In the genomic region with DNA sequence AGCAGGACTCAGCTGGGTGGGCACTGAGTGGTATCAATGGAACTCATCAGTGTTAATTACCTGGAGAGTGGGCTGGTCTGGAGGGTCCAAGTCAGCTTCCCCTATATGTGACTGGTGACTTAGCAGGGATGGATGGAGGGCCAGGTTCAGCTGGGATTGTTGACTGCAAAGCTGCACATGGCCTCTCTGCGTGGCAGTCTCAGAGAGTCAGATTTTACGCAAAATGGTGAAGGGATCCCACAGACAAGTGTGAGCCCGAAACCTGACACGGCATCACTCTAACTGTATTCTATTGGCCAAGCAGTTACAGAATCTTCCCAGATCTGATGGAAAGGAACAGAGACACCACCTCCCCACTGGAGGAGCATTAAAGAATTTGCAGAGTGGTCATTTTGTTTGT, we compare ENCODE assay signal across 34 cellular contexts.
"Had no signal": no experiment of that assay in that cellular context is flagged by ENCODE, and none has a peak within 500 bp of the region (broad histone marks: within the 10 kb centered on the region; RNA-seq: fewer than 3 reads in every experiment).

No MANE protein-coding gene starts in this region.

- ATAC-seq: activated CD8-positive, alpha-beta T cell treated with anti-CD3 and anti-CD28 coated beads for 36 hours; activated naive CD4-positive, alpha-beta T cell treated with anti-CD3 and anti-CD28 coated beads, Interleukin-2, amount 50 U/mL, for 72 hours; activated T-cell treated with anti-CD3 and anti-CD28 coated beads, Interleukin-2, amount 50 U/mL, for 4 hours; activated T-cell treated with anti-CD3 and anti-CD28 coated beads, Interleukin-2, amount 50 U/mL, for 72 hours; activated T-helper 17 cell treated with anti-CD3 and anti-CD28 coated beads, Interleukin-2, amount 50 U/mL, for 72 hours; body of pancreas; WTC11 had no signal

- H3K4me3 ChIP-seq: adrenal gland, body of pancreas, breast epithelium had no signal

- DNase-seq: activated CD4-positive, alpha-beta memory T cell treated with anti-CD3 and anti-CD28 coated beads for 36 hours; activated CD4-positive, alpha-beta T cell treated with anti-CD3 and anti-CD28 coated beads for 4 hours; activated CD4-positive, alpha-beta T cell treated with anti-CD3 and anti-CD28 coated beads, Interleukin-2, amount 10 ng/mL, durations not matched to agents 24 days and 14 days; activated CD4-positive, alpha-beta T cell treated with anti-CD3 and anti-CD28 coated beads, Interleukin-2, amount 50 U/mL, for 1 hour; activated CD4-positive, alpha-beta T cell treated with anti-CD3 and anti-CD28 coated beads, Interleukin-2, amount 50 U/mL, for 4 hours; activated CD4-positive, CD25-positive, alpha-beta regulatory T cell; activated CD4-positive, CD25-positive, alpha-beta regulatory T cell treated with anti-CD3 and anti-CD28 coated beads, Interleukin-2, amount 50 U/mL, for 72 hours; activated CD8-positive, alpha-beta memory T cell treated with anti-CD3 and anti-CD28 coated beads, Interleukin-2, amount 50 U/mL, for 4 hours; activated CD8-positive, alpha-beta T cell treated with anti-CD3 and anti-CD28 coated beads for 36 hours; activated effector memory CD4-positive, alpha-beta T cell treated with anti-CD3 and anti-CD28 coated beads, Interleukin-2, amount 50 U/mL, for 16 hours; activated gamma-delta T cell treated with Interleukin-2 at 50 U/mL for 16 hours; activated naive CD4-positive, alpha-beta T cell; activated naive CD4-positive, alpha-beta T cell treated with anti-CD3 and anti-CD28 coated beads for 36 hours; activated naive CD4-positive, alpha-beta T cell treated with anti-CD3 and anti-CD28 coated beads, Interleukin-2, amount 50 U/mL, for 16 hours; activated naive CD8-positive, alpha-beta T cell treated with anti-CD3 and anti-CD28 coated beads for 36 hours; activated T-cell treated with anti-CD3 and anti-CD28 coated beads for 4 hours; activated T-cell treated with anti-CD3 and anti-CD28 coated beads, Interleukin-2, amount 50 U/mL, for 1 hour; activated T-cell treated with anti-CD3 and anti-CD28 coated beads, Interleukin-2, amount 50 U/mL, for 4 hours; activated T-cell treated with anti-CD3 and anti-CD28 coated beads, Interleukin-2, amount 50 U/mL, for 72 hours; adrenal gland; amniotic stem cell; aorta; body of pancreas; brain microvascular endothelial cell; central memory CD4-positive, alpha-beta T cell; SW 1271; T-helper 1 cell; T-helper 2 cell; T-helper 9 cell; WERI-Rb-1 had no signal

- H3K4me1 ChIP-seq: adrenal gland, body of pancreas, breast epithelium had no signal

- H3K36me3 ChIP-seq: adrenal gland, brain microvascular endothelial cell, breast epithelium, WERI-Rb-1 had no signal

- H3K27ac ChIP-seq: adrenal gland, body of pancreas, brain microvascular endothelial cell, breast epithelium, WERI-Rb-1 had no signal

- H3K27me3 ChIP-seq: adrenal gland, body of pancreas, brain microvascular endothelial cell, breast epithelium had no signal
